In genomic region chr11:6919698-6920097, GRCh38 we compare ENCODE assay signal across 10 cellular contexts. TPM values are rescaled to one million over a fixed set of nuclear protein-coding genes. Genes with fewer than 3 reads are reported as not detected.
"Had no signal": no experiment of that assay in that cellular context is flagged by ENCODE, and none has a peak within 500 bp of the region (broad histone marks: within the 10 kb centered on the region; RNA-seq: fewer than 3 reads in every experiment).

No MANE protein-coding gene starts in this region.

- H3K4me2 ChIP-seq: GM23338 had no signal

- H3K36me3 Mint-ChIP-seq: IgD-negative memory B cell had no signal

- DNase-seq: H9, HCEC 1CT, HFFc6, KG1 had no signal

- H3K4me1 Mint-ChIP-seq: GM23338, H9, IgD-negative memory B cell had no signal

- H3K27ac ChIP-seq: HL-60 had no signal

- H2AFZ ChIP-seq: GM23338 had no signal

- H3K9me3 Mint-ChIP-seq: GM23338, HFFc6, IgD-negative memory B cell had no signal

- ATAC-seq: GM23338, HepG2 had no signal

- H3K4me3 Mint-ChIP-seq: GM23338, H9, HFFc6 had no signal

- H3K27ac Mint-ChIP-seq: GM23338, H9, HFFc6, IgD-negative memory B cell had no signal

- FAIRE-seq: HepG2 had no signal

- H3K4me3 ChIP-seq: GM23338 had no signal

RNA-seq across cellular contexts. Expression of gene OR2D3, which starts 1.1 kb away (rescaled TPM):
- total RNA-seq: GM23338, H4, H9, HepG2, HFFc6, HT1080 had no signal
- polyA plus RNA-seq: HepG2, IgD-negative memory B cell had no signal

RNA-seq across cellular contexts. Expression of gene ZNF215, which starts 6.5 kb away (rescaled TPM):
- total RNA-seq: HepG2, HT1080 had no signal
- polyA plus RNA-seq: HepG2 had no signal

RNA-seq across cellular contexts. Expression of gene OR2D2, which starts 27.4 kb away (rescaled TPM):
- total RNA-seq: H4, HepG2, HFFc6, HT1080 had no signal
- polyA plus RNA-seq: HepG2, IgD-negative memory B cell had no signal

RNA-seq across cellular contexts. Expression of gene OR10A4, which starts 43.3 kb away (rescaled TPM):
- total RNA-seq: GM23338, H4, H9, HepG2, HFFc6, HT1080 had no signal
- polyA plus RNA-seq: HepG2, IgD-negative memory B cell had no signal

RNA-seq across cellular contexts. Expression of gene OR10A2, which starts 56.8 kb away (rescaled TPM):
- total RNA-seq: GM23338, H4, H9, HepG2, HFFc6, HT1080 had no signal
- polyA plus RNA-seq: HepG2, IgD-negative memory B cell had no signal
